21 cellular contexts compared by ENCODE assay signal in genomic region chr16:78729687-78730086, GRCh38.
DNase-seq lines count a peak whose midpoint lies in the region; ATAC-seq and TF ChIP-seq lines count a peak whose summit lies in the region.
"Had no signal": no experiment of that assay in that cellular context is flagged by ENCODE, and none has a peak within 500 bp of the region (broad histone marks: within the 10 kb centered on the region; RNA-seq: fewer than 3 reads in every experiment).

No MANE protein-coding gene starts in this region.

- H3K9me3 ChIP-seq in lower lobe of right lung: no peaks in the 10 kb centered on the region
- H3K9me3 ChIP-seq: A549, BE2C, MG63, uterus had no signal

- H3K4me1 ChIP-seq in lower lobe of right lung: no peaks in the 10 kb centered on the region
- H3K4me1 ChIP-seq: A549, BE2C, uterus had no signal

- TF ChIP-seq CTCF in brain microvascular endothelial cell (IDR thresholded peaks at IDR 0.05; ENCODE audit: low read depth, low read length, missing control alignments) (no peak), lower lobe of right lung (IDR thresholded peaks at IDR 0.05) (no peak)

- in situ Hi-C loops in brain microvascular endothelial cell (cut with HindIII; ENCODE audit: low pct_ligation_motif_present, low sequenced_read_pairs): no loop called here

- H3K27ac ChIP-seq in brain microvascular endothelial cell (no peak overlapping the region), lower lobe of right lung (no peak overlapping the region), caudate nucleus (ENCODE audit: low read depth, low read length) (no peak overlapping the region)
- H3K27ac ChIP-seq: A549, uterus had no signal

- H3K4me3 ChIP-seq in brain microvascular endothelial cell (ENCODE audit: low read depth, low read length) (no peak overlapping the region), lower lobe of right lung (no peak overlapping the region)
- H3K4me3 ChIP-seq: A549, MG63, uterus had no signal

- intact Hi-C loops in lower lobe of right lung (cut with DNase I): no loop called here

- DNase-seq in fibroblast of peridontal ligament (ENCODE audit: extremely low read depth): peak; percentile 0
- DNase-seq in brain microvascular endothelial cell: no peak
- no peak for DNase-seq in lower lobe of right lung
- DNase-seq in caudate nucleus (lab: John Stamatoyannopoulos, UW): no peak
- DNase-seq: activated CD4-positive, alpha-beta T cell treated with anti-CD3 and anti-CD28 coated beads for 1 hour; BE2C; Calu3; EL; glutamatergic neuron; MG63; naive thymus-derived CD4-positive, alpha-beta T cell; NCI-H146; NCI-H2171; stimulated activated CD8-positive, alpha-beta memory T cell treated with anti-CD3 and anti-CD28 coated beads, Interleukin-4, amount 100 ng/mL, for 48 hours; uterus had no signal

- no peaks in the 10 kb centered on the region for H3K36me3 ChIP-seq in brain microvascular endothelial cell (replicated peaks)
- no peaks in the 10 kb centered on the region for H3K36me3 ChIP-seq in lower lobe of right lung
- H3K36me3 ChIP-seq: BE2C, MG63, uterus had no signal

- H3K27me3 ChIP-seq in brain microvascular endothelial cell (replicated peaks) (no peaks in the 10 kb centered on the region), lower lobe of right lung (ENCODE audit: low read depth) (no peaks in the 10 kb centered on the region)
- H3K27me3 ChIP-seq: BE2C, MG63, uterus had no signal

- ATAC-seq in GM18519 (IDR thresholded peaks at IDR 0.05; ENCODE audit: low FRiP score, unreplicated experiment) (peak; percentile 46), GM21786 (IDR thresholded peaks at IDR 0.05; ENCODE audit: unreplicated experiment) (peak; percentile 59), HG03175 (IDR thresholded peaks at IDR 0.05; ENCODE audit: unreplicated experiment) (peak; percentile 64), GM19463 (IDR thresholded peaks at IDR 0.05; ENCODE audit: unreplicated experiment) (no peak), lower lobe of right lung (no peak)
- ATAC-seq: A549; naive thymus-derived CD4-positive, alpha-beta T cell; Right ventricle myocardium inferior had no signal

Comparison
In these comparisons a context has a peak if more than half of its experiments do, and no peak if none do; other contexts are left out.
1. ATAC-seq: peak in GM18519 (single experiment), GM21786 (single experiment) and HG03175 (single experiment); none in GM19463 (single experiment) and lower lobe of right lung (0 of 2).